18 cellular contexts compared by ENCODE assay signal in the genomic region with DNA sequence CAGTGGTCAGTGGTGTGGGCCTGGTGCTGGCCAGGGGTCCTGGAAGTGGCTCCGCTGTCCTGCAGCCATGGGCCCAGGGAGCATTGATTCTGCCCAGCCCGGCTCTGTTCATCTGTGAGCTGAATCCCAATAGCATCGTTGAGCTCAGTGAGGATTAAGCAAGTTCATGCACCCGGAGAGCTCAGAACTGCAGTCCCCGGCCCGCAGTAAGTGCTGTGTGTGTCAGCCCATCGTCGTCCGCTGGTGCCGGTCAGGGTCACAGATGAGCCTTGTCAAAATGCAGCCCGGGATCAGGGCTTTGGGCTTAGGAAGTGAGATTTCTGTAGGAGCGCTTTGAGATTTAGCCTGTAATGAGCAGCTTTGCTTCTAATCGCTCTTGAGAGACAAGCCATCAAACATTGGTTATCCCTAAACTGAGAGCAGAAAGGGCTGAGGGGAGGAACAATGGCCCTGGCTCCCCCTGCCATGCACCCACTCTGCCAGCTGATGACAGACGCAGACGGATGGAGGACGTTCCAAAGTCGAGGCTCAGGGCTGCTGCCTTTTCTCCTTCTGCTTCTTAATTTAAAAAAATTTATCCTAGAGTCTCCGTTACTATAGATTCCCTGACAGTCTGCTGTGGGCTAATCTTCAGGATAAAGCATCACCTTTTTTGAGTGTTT. TPM values are rescaled to one million over a fixed set of nuclear protein-coding genes. Genes with fewer than 3 reads are reported as not detected.
DNase-seq lines count a peak whose midpoint lies in the region; ATAC-seq and TF ChIP-seq lines count a peak whose summit lies in the region.
"Had no signal": no experiment of that assay in that cellular context is flagged by ENCODE, and none has a peak within 500 bp of the region (broad histone marks: within the 10 kb centered on the region; RNA-seq: fewer than 3 reads in every experiment).

No MANE protein-coding gene starts in this region.

- H2BK120ac ChIP-seq in mesendoderm (ENCODE audit: low read depth, low read length): no peak overlapping the region

- no peak overlapping the region for H2AK5ac ChIP-seq in mesendoderm (ENCODE audit: low read length)

- H3K27me3 ChIP-seq in WERI-Rb-1 (ENCODE audit: insufficient read depth, low read depth, severe bottlenecking) (no peaks in the 10 kb centered on the region), mesendoderm (ENCODE audit: insufficient read depth, low read length, poor library complexity) (no peaks in the 10 kb centered on the region)

- H3K4me1 ChIP-seq in mesendoderm (ENCODE audit: control insufficient read depth, low read depth, low read length): no peaks in the 10 kb centered on the region

- no peak overlapping the region for H3K4me3 Mint-ChIP-seq in stimulated activated naive B cell treated with anti-CD40 and anti-IgM and Interleukin-4, amounts not matched to agents 10 μg/mL and 1 μg/mL and 100 μg/mL, for 72 hours

- H3K4ac ChIP-seq in mesendoderm (ENCODE audit: low read depth, low read length): no peak overlapping the region

- peaks cover 4% of the 10 kb centered on the region in 2 donors for H3K9me3 Mint-ChIP-seq in stimulated activated naive B cell treated with anti-CD40 and anti-IgM and Interleukin-4, amounts not matched to agents 10 μg/mL and 1 μg/mL and 100 μg/mL, for 72 hours

- H3K27ac ChIP-seq in WERI-Rb-1 (no peak overlapping the region), mesendoderm (ENCODE audit: low read depth, low read length) (no peak overlapping the region)
- H3K27ac ChIP-seq: C4-2B had no signal

- no peak overlapping the region for H4K8ac ChIP-seq in mesendoderm (ENCODE audit: low read depth, low read length)

- no peak overlapping the region for H3K27ac Mint-ChIP-seq in stimulated activated naive B cell treated with anti-CD40 and anti-IgM and Interleukin-4, amounts not matched to agents 10 μg/mL and 1 μg/mL and 100 μg/mL, for 72 hours

- H3K23ac ChIP-seq in mesendoderm (ENCODE audit: low read length): no peak overlapping the region

- no peak overlapping the region for H3K56ac ChIP-seq in mesendoderm (ENCODE audit: low read length)

- H3K79me1 ChIP-seq in mesendoderm (ENCODE audit: low read length): no peaks in the 10 kb centered on the region

- no peak overlapping the region for H3K4me2 ChIP-seq in mesendoderm (ENCODE audit: low read length)

- no peak overlapping the region for H2BK15ac ChIP-seq in mesendoderm (replicated peaks; ENCODE audit: low read depth)

- H3K36me3 ChIP-seq in WERI-Rb-1 (no peaks in the 10 kb centered on the region), mesendoderm (ENCODE audit: control insufficient read depth, insufficient read depth, low read length) (no peaks in the 10 kb centered on the region)

- H4K5ac ChIP-seq in mesendoderm (ENCODE audit: low read length): no peak overlapping the region

- no peak overlapping the region for H3K18ac ChIP-seq in mesendoderm (ENCODE audit: low read length)

- intact Hi-C loops in left cardiac atrium (cut with DNase I) (no loop called here), left ventricle myocardium superior (cut with micrococcal nuclease) (no loop called here), posterior vena cava (cut with DNase I) (loop anchor here in 1 of 2 donors (10.0 kb wide), 2 partner anchors 84 to 1094 kb away; no protein-coding TSS in a partner anchor)

- no peak for TF ChIP-seq CTCF in WERI-Rb-1 (IDR thresholded peaks at IDR 0.05; ENCODE audit: low read depth, low read length)

- no CpG with 5 or more reads among the region's 18 CpGs for WGBS in mesendoderm (ENCODE audit: extremely low coverage, insufficient coverage, low lambda C conversion rate)

- no peaks in the 10 kb centered on the region for H3K4me1 Mint-ChIP-seq in stimulated activated naive B cell treated with anti-CD40 and anti-IgM and Interleukin-4, amounts not matched to agents 10 μg/mL and 1 μg/mL and 100 μg/mL, for 72 hours

- H3K9ac ChIP-seq in mesendoderm (ENCODE audit: low read length): no peak overlapping the region

- peaks cover 0 to 2% of the 10 kb centered on the region in 2 donors for H3K36me3 Mint-ChIP-seq in stimulated activated naive B cell treated with anti-CD40 and anti-IgM and Interleukin-4, amounts not matched to agents 10 μg/mL and 1 μg/mL and 100 μg/mL, for 72 hours

- H3K27me3 Mint-ChIP-seq in stimulated activated naive B cell treated with anti-CD40 and anti-IgM and Interleukin-4, amounts not matched to agents 10 μg/mL and 1 μg/mL and 100 μg/mL, for 72 hours: peaks cover 45 to 46% of the 10 kb centered on the region in 2 donors

- peak overlapping the region; percentile 3 for H3K4me3 ChIP-seq in WERI-Rb-1 (ENCODE audit: low read depth, low read length)
- H3K4me3 ChIP-seq in mesendoderm (ENCODE audit: low read length): no peak overlapping the region

- peaks cover 3% of the 10 kb centered on the region for H3K9me3 ChIP-seq in WERI-Rb-1 (ENCODE audit: severe bottlenecking)

- ATAC-seq in left cardiac atrium (no peak), left ventricle myocardium superior (no peak)
- ATAC-seq in stimulated activated naive B cell treated with anti-CD40 and anti-IgM and Interleukin-4, amounts not matched to agents 10 μg/mL and 1 μg/mL and 100 μg/mL, for 72 hours (replicated peaks): no peak

- H2BK5ac ChIP-seq in mesendoderm (ENCODE audit: low read length): no peak overlapping the region

- DNase-seq in left cardiac atrium: peak; percentile 11
- no peak for DNase-seq in left ventricle myocardium superior
- peak; percentile 81 for DNase-seq in WERI-Rb-1
- peak; percentile 35 for DNase-seq in posterior vena cava (ENCODE audit: low spot score)
- no peak for DNase-seq in stimulated activated naive B cell treated with anti-CD40 and anti-IgM and Interleukin-4, amounts not matched to agents 10 μg/mL and 1 μg/mL and 100 μg/mL, for 72 hours
- DNase-seq in mesendoderm: no peak
- no peak for DNase-seq in activated CD8-positive, alpha-beta memory T cell treated with anti-CD3 and anti-CD28 coated beads, Interleukin-2, amount 50 U/mL, for 48 hours
- DNase-seq in NCI-H1105 (lab: John Stamatoyannopoulos, UW): no peak
- DNase-seq: EL, GF-D8, Karpas-422, NCI-H1048, NCI-H2029 treated with DMSO at 0.1 percent for 48 hours, NCI-H226, NCI-H510A treated with DMSO at 0.1 percent for 48 hours, NCI-H748 treated with DMSO at 0.1 percent for 48 hours, SHP77 had no signal

- no peaks in the 10 kb centered on the region for H3K79me2 ChIP-seq in mesendoderm (ENCODE audit: control insufficient read depth, insufficient read depth, low read length)

RNA-seq across cellular contexts. Expression of gene SULF2, which starts 25.5 kb away (rescaled TPM):
- total RNA-seq in left cardiac atrium: 10 to 100 TPM; 37.2 to 55.1 TPM
- total RNA-seq in left ventricle myocardium superior: 35.1 TPM
- 100 to 1,000 TPM in 1 of 2 donors, 10 to 100 TPM in 1; 89.4 to 141 TPM for total RNA-seq in posterior vena cava
- polyA plus RNA-seq in mesendoderm (2013, experiment 1 of 2): 42.8 TPM
- polyA plus RNA-seq in mesendoderm (2013, experiment 2 of 2): 40.6 TPM

Comparison
In these comparisons a context has a peak if more than half of its experiments do, and no peak if none do; other contexts are left out.
1. DNase-seq: peak in left cardiac atrium (single experiment), WERI-Rb-1 (single experiment) and posterior vena cava (single experiment); none in left ventricle myocardium superior (single experiment), stimulated activated naive B cell treated with anti-CD40 and anti-IgM and Interleukin-4, amounts not matched to agents 10 μg/mL and 1 μg/mL and 100 μg/mL, for 72 hours (single experiment), mesendoderm (single experiment), activated CD8-positive, alpha-beta memory T cell treated with anti-CD3 and anti-CD28 coated beads, Interleukin-2, amount 50 U/mL, for 48 hours (single experiment) and NCI-H1105 (single experiment).